8 cellular contexts compared by ENCODE assay signal in genomic region chr7:117110480-117111315, GRCh38.
DNase-seq lines count a peak whose midpoint lies in the region; ATAC-seq and TF ChIP-seq lines count a peak whose summit lies in the region.

No MANE protein-coding gene starts in this region.

- peaks cover 16% of the 10 kb centered on the region for H3K4me1 Mint-ChIP-seq in activated CD4-positive, alpha-beta memory T cell treated with anti-CD3 and anti-CD28 coated beads, Interleukin-2, amount 10 ng/mL, durations not matched to agents 7 days and 5 days
- H3K4me1 Mint-ChIP-seq in Calu3 (ENCODE audit: low read depth, unreplicated experiment): no peaks in the 10 kb centered on the region

- TF ChIP-seq EP300 in stomach (IDR thresholded peaks at IDR 0.05): no peak

- DNase-seq in Right ventricle myocardium inferior (ENCODE audit: missing footprints) (no peak), right atrium auricular region (ENCODE audit: low spot score) (no peak), lung microvascular endothelial cell (ENCODE audit: low read depth in 2 of 2) (peak; percentile 69 to 74), stomach (no peak), Calu3 (no peak), osteoblast (ENCODE audit: insufficient read length, low spot score, missing footprints) (no peak)
- DNase-seq in activated CD4-positive, alpha-beta memory T cell treated with anti-CD3 and anti-CD28 coated beads, Interleukin-2, amount 10 ng/mL, durations not matched to agents 7 days and 5 days: peak; percentile 27

- TF ChIP-seq POLR2A in stomach (IDR thresholded peaks at IDR 0.05): no peak

- H2AFZ ChIP-seq in osteoblast (ENCODE audit: low read length): no peak overlapping the region

- WGBS in stomach, 5 donors: 48 to 68% (median 58%) methylated on average over 5 of the region's 5 CpGs

- TF ChIP-seq CTCF in right atrium auricular region (IDR thresholded peaks at IDR 0.05): no peak
- TF ChIP-seq CTCF in stomach (IDR thresholded peaks at IDR 0.05): no peak
- no peak for TF ChIP-seq CTCF in Calu3 (IDR thresholded peaks at IDR 0.05; ENCODE audit: unreplicated experiment)
- TF ChIP-seq CTCF in osteoblast (IDR thresholded peaks at IDR 0.05; ENCODE audit: extremely low read depth, low read depth, low read length): no peak

- H3K4me3 Mint-ChIP-seq in activated CD4-positive, alpha-beta memory T cell treated with anti-CD3 and anti-CD28 coated beads, Interleukin-2, amount 10 ng/mL, durations not matched to agents 7 days and 5 days: no peak overlapping the region
- H3K4me3 Mint-ChIP-seq in Calu3 (ENCODE audit: low read depth, unreplicated experiment): no peak overlapping the region

- POLR2A ChIA-PET in activated CD4-positive, alpha-beta memory T cell treated with anti-CD3 and anti-CD28 coated beads, Interleukin-2, amount 10 ng/mL, durations not matched to agents 7 days and 5 days (lab: Charles Lee): interaction anchor here (1.1 kb wide), 1 partner anchor 103 kb away, joined by 3 read pairs; no protein-coding TSS in a partner anchor

- no peak overlapping the region for H3K4me2 ChIP-seq in osteoblast (ENCODE audit: insufficient read depth, low read length)

- H3K9me3 ChIP-seq in right atrium auricular region (no peaks in the 10 kb centered on the region), stomach (peaks cover 0 to 4% (median 0%) of the 10 kb centered on the region in 4 donors), osteoblast (ENCODE audit: low read depth, low read length) (no peaks in the 10 kb centered on the region)

- ATAC-seq in Right ventricle myocardium inferior (peak; percentile 50), HG03135 (IDR thresholded peaks at IDR 0.05; ENCODE audit: unreplicated experiment) (peak; percentile 96)

- H3K27ac ChIP-seq in right atrium auricular region (no peak overlapping the region), stomach (no peak overlapping the region), osteoblast (ENCODE audit: low read depth, low read length) (no peak overlapping the region)

- H3K4me3 ChIP-seq in right atrium auricular region (no peak overlapping the region), stomach (no peak overlapping the region), osteoblast (ENCODE audit: insufficient read depth, low read length) (no peak overlapping the region)

- peaks cover 3% of the 10 kb centered on the region for H4K20me1 ChIP-seq in osteoblast (ENCODE audit: insufficient read depth, low read length)

- H3K27ac Mint-ChIP-seq in activated CD4-positive, alpha-beta memory T cell treated with anti-CD3 and anti-CD28 coated beads, Interleukin-2, amount 10 ng/mL, durations not matched to agents 7 days and 5 days: no peak overlapping the region
- H3K27ac Mint-ChIP-seq in Calu3 (ENCODE audit: unreplicated experiment): no peak overlapping the region

- BruUV-seq in Calu3 (replicated peaks; lab: Mats Ljungman, UMichigan): no TSS peak

- no peaks in the 10 kb centered on the region for H3K27me3 ChIP-seq in right atrium auricular region
- no peaks in the 10 kb centered on the region for H3K27me3 ChIP-seq in stomach
- no peaks in the 10 kb centered on the region for H3K27me3 ChIP-seq in osteoblast (ENCODE audit: insufficient read depth, low read length)

- CTCF ChIA-PET in activated CD4-positive, alpha-beta memory T cell treated with anti-CD3 and anti-CD28 coated beads, Interleukin-2, amount 10 ng/mL, durations not matched to agents 7 days and 5 days (lab: Charles Lee): interaction anchor here (0.6 kb wide), 1 partner anchor 50 kb away, joined by 4 read pairs; no protein-coding TSS in a partner anchor
- CTCF ChIA-PET in Calu3 (lab: Charles Lee): no interaction called here

- peaks cover 2% of the 10 kb centered on the region for H3K79me2 ChIP-seq in osteoblast (ENCODE audit: insufficient read depth, low read length)

- H3K4me1 ChIP-seq in right atrium auricular region (peaks cover 0 to 16% of the 10 kb centered on the region in 2 donors), stomach (peaks cover 0 to 25% (median 8%) of the 10 kb centered on the region in 4 donors), osteoblast (ENCODE audit: insufficient read depth, low read length) (no peaks in the 10 kb centered on the region)

- H3K27me3 Mint-ChIP-seq in activated CD4-positive, alpha-beta memory T cell treated with anti-CD3 and anti-CD28 coated beads, Interleukin-2, amount 10 ng/mL, durations not matched to agents 7 days and 5 days: peaks cover 2% of the 10 kb centered on the region
- no peaks in the 10 kb centered on the region for H3K27me3 Mint-ChIP-seq in Calu3 (ENCODE audit: unreplicated experiment)

- peaks cover 4% of the 10 kb centered on the region for H3K36me3 Mint-ChIP-seq in activated CD4-positive, alpha-beta memory T cell treated with anti-CD3 and anti-CD28 coated beads, Interleukin-2, amount 10 ng/mL, durations not matched to agents 7 days and 5 days (ENCODE audit: low read depth)
- no peaks in the 10 kb centered on the region for H3K36me3 Mint-ChIP-seq in Calu3 (ENCODE audit: insufficient read depth, unreplicated experiment)

- peaks cover 2% of the 10 kb centered on the region for H3K9me3 Mint-ChIP-seq in activated CD4-positive, alpha-beta memory T cell treated with anti-CD3 and anti-CD28 coated beads, Interleukin-2, amount 10 ng/mL, durations not matched to agents 7 days and 5 days
- H3K9me3 Mint-ChIP-seq in Calu3 (ENCODE audit: low read depth, unreplicated experiment): no peaks in the 10 kb centered on the region

- H3K36me3 ChIP-seq in right atrium auricular region (no peaks in the 10 kb centered on the region), stomach (no peaks in the 10 kb centered on the region), osteoblast (ENCODE audit: insufficient read depth, low read length) (no peaks in the 10 kb centered on the region)

- intact Hi-C loops in Right ventricle myocardium inferior (cut with DNase I): no loop called here
- intact Hi-C loops in stomach (cut with DNase I; ENCODE audit: low total_unique reads): no loop called here
- intact Hi-C loops in Calu3 (cut with micrococcal nuclease; ENCODE audit: unreplicated experiment): no loop called here

Comparison
In these comparisons a context has a peak if more than half of its experiments do, and no peak if none do; other contexts are left out.
1. DNase-seq: peak in activated CD4-positive, alpha-beta memory T cell treated with anti-CD3 and anti-CD28 coated beads, Interleukin-2, amount 10 ng/mL, durations not matched to agents 7 days and 5 days (single experiment) and lung microvascular endothelial cell (2 of 2); none in Right ventricle myocardium inferior (single experiment), right atrium auricular region (single experiment), stomach (single experiment), Calu3 (single experiment) and osteoblast (single experiment).